ENCODE assay signal across 9 cellular contexts in the genomic region with DNA sequence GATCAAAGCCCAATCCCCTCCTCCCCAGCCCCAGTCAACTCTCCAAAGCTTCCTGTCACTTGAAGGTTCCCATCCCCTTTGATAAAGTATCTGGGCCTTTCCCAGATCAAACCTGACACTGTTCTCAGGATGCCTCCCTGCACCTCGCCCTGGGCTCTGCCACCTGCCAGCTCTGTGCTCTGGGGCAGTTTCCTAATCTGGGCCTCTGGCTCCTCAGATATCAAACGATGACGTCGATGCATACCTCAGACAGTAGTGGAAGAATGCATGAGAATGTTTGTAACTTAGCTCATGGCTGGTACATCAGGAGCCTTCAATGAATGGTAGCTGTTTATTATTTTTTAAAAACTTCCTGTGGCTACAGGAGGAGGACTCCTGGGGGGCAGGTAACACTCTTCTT.
DNase-seq lines count a peak whose midpoint lies in the region; ATAC-seq and TF ChIP-seq lines count a peak whose summit lies in the region.
"Had no signal": no experiment of that assay in that cellular context is flagged by ENCODE, and none has a peak within 500 bp of the region (broad histone marks: within the 10 kb centered on the region; RNA-seq: fewer than 3 reads in every experiment).

No MANE protein-coding gene starts in this region.

- no peak overlapping the region for H3K4me2 ChIP-seq in fibroblast of lung (ENCODE audit: extremely low read depth, insufficient read depth, low read length)

- H3K4me3 ChIP-seq in fibroblast of lung (replicated peaks in 1 of 4; ENCODE audit: control extremely low read depth in 1 of 4, insufficient read depth in 1 of 4, low read depth in 3 of 4, low read length in 4 of 4), result no peak overlapping the region

- H3K27ac Mint-ChIP-seq in Calu3 (ENCODE audit: unreplicated experiment), result no peak overlapping the region
- peak overlapping the region; percentile 45 for H3K27ac Mint-ChIP-seq in T-helper 2 cell treated with Interferon-gamma antibody and Interleukin-4, amounts not matched to agents 5 μg/mL and 100 μg/mL, for 36 hours

- no peaks in the 10 kb centered on the region for H3K27me3 ChIP-seq in fibroblast of lung (ENCODE audit: control insufficient read depth, insufficient read depth, low read length)

- DNase-seq in Calu3 (peak; percentile 39), fibroblast of lung (ENCODE audit: low read depth in 2 of 2) (peak; percentile 73 to 88), omental fat pad (ENCODE audit: low spot score) (no peak), pons (ENCODE audit: low spot score) (no peak), COLO829 (ENCODE audit: low spot score) (no peak), occipital lobe (lab: John Stamatoyannopoulos, UW) (no peak)
- DNase-seq in T-helper 2 cell treated with Interferon-gamma antibody and Interleukin-4, amounts not matched to agents 5 μg/mL and 100 μg/mL, for 36 hours (ENCODE audit: low spot score), result no peak
- DNase-seq: GDM1 had no signal

- H3K4me1 ChIP-seq in fibroblast of lung (ENCODE audit: control insufficient read depth, extremely low read depth, insufficient read depth, low read length), result no peaks in the 10 kb centered on the region

- H3K9ac ChIP-seq in fibroblast of lung (ENCODE audit: insufficient read depth, low read length), result no peak overlapping the region

- H3K4me3 Mint-ChIP-seq in Calu3 (ENCODE audit: low read depth, unreplicated experiment), result no peak overlapping the region
- H3K4me3 Mint-ChIP-seq in T-helper 2 cell treated with Interferon-gamma antibody and Interleukin-4, amounts not matched to agents 5 μg/mL and 100 μg/mL, for 36 hours, result no peak overlapping the region

- H3K36me3 Mint-ChIP-seq in Calu3 (ENCODE audit: insufficient read depth, unreplicated experiment), result no peaks in the 10 kb centered on the region
- H3K36me3 Mint-ChIP-seq in T-helper 2 cell treated with Interferon-gamma antibody and Interleukin-4, amounts not matched to agents 5 μg/mL and 100 μg/mL, for 36 hours (ENCODE audit: low read depth), result peaks cover 41% of the 10 kb centered on the region

- no TSS peak for BruUV-seq in Calu3 (replicated peaks; lab: Mats Ljungman, UMichigan)

- no peaks in the 10 kb centered on the region for H3K9me3 Mint-ChIP-seq in Calu3 (ENCODE audit: low read depth, unreplicated experiment)
- no peaks in the 10 kb centered on the region for H3K9me3 Mint-ChIP-seq in T-helper 2 cell treated with Interferon-gamma antibody and Interleukin-4, amounts not matched to agents 5 μg/mL and 100 μg/mL, for 36 hours

- H2AFZ ChIP-seq in fibroblast of lung (ENCODE audit: low read length), result no peak overlapping the region

- CTCF ChIA-PET in Calu3 (lab: Charles Lee), result interaction anchor here (0.5 to 1.1 kb wide), 2 partner anchors 269 to 563 kb away, joined by 3 to 4 read pairs; no protein-coding TSS in a partner anchor

- no peaks in the 10 kb centered on the region for H4K20me1 ChIP-seq in fibroblast of lung (ENCODE audit: control insufficient read depth, extremely low read depth, insufficient read depth, low read length)

- H3K4me1 Mint-ChIP-seq in Calu3 (ENCODE audit: low read depth, unreplicated experiment), result peaks cover 15% of the 10 kb centered on the region
- H3K4me1 Mint-ChIP-seq in T-helper 2 cell treated with Interferon-gamma antibody and Interleukin-4, amounts not matched to agents 5 μg/mL and 100 μg/mL, for 36 hours (ENCODE audit: low read depth), result peaks cover 36% of the 10 kb centered on the region

- no peak overlapping the region for H3K27ac ChIP-seq in fibroblast of lung (ENCODE audit: insufficient read depth, low read length)

- peak; percentile 71 for ATAC-seq in omental fat pad (ENCODE audit: low FRiP score)
- ATAC-seq in GM18907 (IDR thresholded peaks at IDR 0.05; ENCODE audit: unreplicated experiment), result no peak

- H3K79me2 ChIP-seq in fibroblast of lung (ENCODE audit: control insufficient read depth, insufficient read depth, low read length), result no peaks in the 10 kb centered on the region

- no peaks in the 10 kb centered on the region for H3K27me3 Mint-ChIP-seq in Calu3 (ENCODE audit: unreplicated experiment)
- H3K27me3 Mint-ChIP-seq in T-helper 2 cell treated with Interferon-gamma antibody and Interleukin-4, amounts not matched to agents 5 μg/mL and 100 μg/mL, for 36 hours (ENCODE audit: low read depth), result no peaks in the 10 kb centered on the region

- no peaks in the 10 kb centered on the region for H3K36me3 ChIP-seq in fibroblast of lung (ENCODE audit: control insufficient read depth, insufficient read depth, low read length)

- no peaks in the 10 kb centered on the region for H3K9me3 ChIP-seq in fibroblast of lung (ENCODE audit: control insufficient read depth, insufficient read depth, low read depth, low read length)

- intact Hi-C loops in Calu3 (cut with micrococcal nuclease; ENCODE audit: unreplicated experiment), result no loop called here

- TF ChIP-seq CTCF in Calu3 (IDR thresholded peaks at IDR 0.05; ENCODE audit: unreplicated experiment) (no peak), fibroblast of lung (conservative IDR thresholded peaks at IDR 0.05 in 1 of 2, IDR thresholded peaks at IDR 0.05 in 1 of 2; ENCODE audit: low read depth in 1 of 2, low read length in 2 of 2) (no peak), omental fat pad (IDR thresholded peaks at IDR 0.05) (no peak)

Comparison
In these comparisons a context has a peak if more than half of its experiments do, and no peak if none do; other contexts are left out.
1. DNase-seq: peak in Calu3 (single experiment) and fibroblast of lung (2 of 2); none in T-helper 2 cell treated with Interferon-gamma antibody and Interleukin-4, amounts not matched to agents 5 μg/mL and 100 μg/mL, for 36 hours (single experiment), omental fat pad (single experiment), pons (single experiment), COLO829 (single experiment) and occipital lobe (single experiment).